1 cellular context compared by ENCODE assay signal in the genomic region with DNA sequence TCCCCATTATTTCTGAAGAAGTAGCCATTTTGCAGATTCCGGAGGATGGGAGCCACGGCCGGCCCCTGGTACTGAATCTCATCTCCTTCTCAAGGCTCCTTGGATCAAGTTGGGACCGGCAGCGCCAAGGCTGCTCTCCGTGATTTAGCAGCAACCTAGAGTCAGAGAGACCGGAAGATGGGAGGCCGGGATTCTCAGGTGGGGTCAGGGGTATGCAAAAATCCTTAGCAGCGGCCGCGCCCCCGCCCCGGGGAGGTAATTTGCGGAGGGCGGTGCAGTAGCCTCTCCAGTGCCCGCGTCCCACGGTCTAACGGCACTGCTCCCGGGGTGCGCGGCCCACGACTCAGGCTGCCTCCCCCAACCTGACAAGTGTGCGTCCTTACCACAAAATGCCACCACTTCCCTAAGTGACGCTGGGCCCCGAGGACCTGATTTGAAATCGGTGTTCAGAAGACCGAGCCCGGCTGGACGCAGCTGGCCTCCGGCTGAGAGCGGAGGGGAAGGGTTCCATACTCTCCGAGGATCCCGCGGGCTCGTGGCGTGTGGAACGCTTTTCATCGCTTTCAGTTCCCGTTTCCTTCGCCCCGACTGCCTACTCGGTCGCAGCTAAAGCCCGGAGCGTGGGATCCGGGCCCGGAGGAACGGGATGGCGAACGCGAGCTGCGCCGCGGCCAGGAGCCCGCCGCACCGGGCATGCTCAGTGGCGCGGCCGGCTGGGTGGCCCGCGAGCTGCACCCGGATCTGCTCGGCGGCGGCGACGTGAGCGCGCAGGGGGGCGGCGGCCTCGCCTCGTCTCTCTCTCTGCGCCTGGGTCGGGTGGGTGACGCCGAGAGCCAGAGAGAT.
TF ChIP-seq lines count a peak whose summit lies in the region.

TSS of gene SCAMP1 (plus strand) at position 787 of the 843 bp plus-strand sequence. CDS start at position 842, 55 bp downstream.

TF ChIP-seq in HEK293, 187 proteins besides CTCF, POLR2A, EP300 and RAD21 (continued from another document):
- TF ChIP-seq, protein P1, sequence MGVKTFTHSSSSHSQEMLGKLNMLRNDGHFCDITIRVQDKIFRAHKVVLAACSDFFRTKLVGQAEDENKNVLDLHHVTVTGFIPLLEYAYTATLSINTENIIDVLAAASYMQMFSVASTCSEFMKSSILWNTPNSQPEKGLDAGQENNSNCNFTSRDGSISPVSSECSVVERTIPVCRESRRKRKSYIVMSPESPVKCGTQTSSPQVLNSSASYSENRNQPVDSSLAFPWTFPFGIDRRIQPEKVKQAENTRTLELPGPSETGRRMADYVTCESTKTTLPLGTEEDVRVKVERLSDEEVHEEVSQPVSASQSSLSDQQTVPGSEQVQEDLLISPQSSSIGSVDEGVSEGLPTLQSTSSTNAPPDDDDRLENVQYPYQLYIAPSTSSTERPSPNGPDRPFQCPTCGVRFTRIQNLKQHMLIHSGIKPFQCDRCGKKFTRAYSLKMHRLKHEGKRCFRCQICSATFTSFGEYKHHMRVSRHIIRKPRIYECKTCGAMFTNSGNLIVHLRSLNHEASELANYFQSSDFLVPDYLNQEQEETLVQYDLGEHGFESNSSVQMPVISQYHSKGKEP (tag by site-specific recombination; IDR thresholded peaks at IDR 0.05) = peak; percentile 74
- TF ChIP-seq ZSCAN30 (tag by site-specific recombination; IDR thresholded peaks at IDR 0.05) = peak; percentile 98
- no peak; the same call in 1 of the 2 replicates for TF ChIP-seq KLF10 (tag by site-specific recombination; IDR thresholded peaks at IDR 0.05)
- TF ChIP-seq ZNF658 (tag by site-specific recombination; IDR thresholded peaks at IDR 0.05) = no peak
- TF ChIP-seq ZNF747 (tag by site-specific recombination; IDR thresholded peaks at IDR 0.05) = no peak
- TF ChIP-seq, protein P2, sequence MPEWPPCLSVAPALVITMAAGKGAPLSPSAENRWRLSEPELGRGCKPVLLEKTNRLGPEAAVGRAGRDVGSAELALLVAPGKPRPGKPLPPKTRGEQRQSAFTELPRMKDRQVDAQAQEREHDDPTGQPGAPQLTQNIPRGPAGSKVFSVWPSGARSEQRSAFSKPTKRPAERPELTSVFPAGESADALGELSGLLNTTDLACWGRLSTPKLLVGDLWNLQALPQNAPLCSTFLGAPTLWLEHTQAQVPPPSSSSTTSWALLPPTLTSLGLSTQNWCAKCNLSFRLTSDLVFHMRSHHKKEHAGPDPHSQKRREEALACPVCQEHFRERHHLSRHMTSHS (tag by site-specific recombination; IDR thresholded peaks at IDR 0.05) = no peak
- TF ChIP-seq ZSCAN5A (tag by site-specific recombination; IDR thresholded peaks at IDR 0.05) = peak; percentile 39; the same call in 1 of the 2 replicates
- TF ChIP-seq, protein P3, sequence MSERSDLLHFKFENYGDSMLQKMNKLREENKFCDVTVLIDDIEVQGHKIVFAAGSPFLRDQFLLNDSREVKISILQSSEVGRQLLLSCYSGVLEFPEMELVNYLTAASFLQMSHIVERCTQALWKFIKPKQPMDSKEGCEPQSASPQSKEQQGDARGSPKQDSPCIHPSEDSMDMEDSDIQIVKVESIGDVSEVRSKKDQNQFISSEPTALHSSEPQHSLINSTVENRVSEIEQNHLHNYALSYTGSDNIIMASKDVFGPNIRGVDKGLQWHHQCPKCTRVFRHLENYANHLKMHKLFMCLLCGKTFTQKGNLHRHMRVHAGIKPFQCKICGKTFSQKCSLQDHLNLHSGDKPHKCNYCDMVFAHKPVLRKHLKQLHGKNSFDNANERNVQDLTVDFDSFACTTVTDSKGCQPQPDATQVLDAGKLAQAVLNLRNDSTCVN (tag by site-specific recombination; optimal IDR thresholded peaks at IDR 0.05) = peak; percentile 94
- TF ChIP-seq ZNF707 (tag by site-specific recombination; IDR thresholded peaks at IDR 0.05) = no peak
- TF ChIP-seq ZNF221 (tag by site-specific recombination; IDR thresholded peaks at IDR 0.05; ENCODE audit: borderline replicate concordance) = no peak
- TF ChIP-seq ZNF843 (tag by site-specific recombination; IDR thresholded peaks at IDR 0.05) = 0 out of 2 replicates have a peak, but pooled peaks have one; percentile 16
- TF ChIP-seq, protein P4, sequence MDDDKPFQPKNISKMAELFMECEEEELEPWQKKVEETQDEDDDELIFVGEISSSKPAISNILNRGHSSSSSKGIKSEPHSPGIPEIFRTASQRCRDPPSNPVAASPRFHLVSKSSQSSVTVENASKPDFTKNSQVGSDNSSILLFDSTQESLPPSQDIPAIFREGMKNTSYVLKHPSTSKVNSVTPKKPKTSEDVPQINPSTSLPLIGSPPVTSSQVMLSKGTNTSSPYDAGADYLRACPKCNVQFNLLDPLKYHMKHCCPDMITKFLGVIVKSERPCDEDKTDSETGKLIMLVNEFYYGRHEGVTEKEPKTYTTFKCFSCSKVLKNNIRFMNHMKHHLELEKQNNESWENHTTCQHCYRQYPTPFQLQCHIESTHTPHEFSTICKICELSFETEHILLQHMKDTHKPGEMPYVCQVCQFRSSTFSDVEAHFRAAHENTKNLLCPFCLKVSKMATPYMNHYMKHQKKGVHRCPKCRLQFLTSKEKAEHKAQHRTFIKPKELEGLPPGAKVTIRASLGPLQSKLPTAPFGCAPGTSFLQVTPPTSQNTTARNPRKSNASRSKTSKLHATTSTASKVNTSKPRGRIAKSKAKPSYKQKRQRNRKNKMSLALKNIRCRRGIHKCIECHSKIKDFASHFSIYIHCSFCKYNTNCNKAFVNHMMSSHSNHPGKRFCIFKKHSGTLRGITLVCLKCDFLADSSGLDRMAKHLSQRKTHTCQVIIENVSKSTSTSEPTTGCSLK (tag by site-specific recombination; IDR thresholded peaks at IDR 0.05) = no peak
- TF ChIP-seq ZNF518A (tag by site-specific recombination; conservative IDR thresholded peaks at IDR 0.05; ENCODE audit: low read depth) = peak; percentile 42
- no peak for TF ChIP-seq ZNF701 (tag by site-specific recombination; IDR thresholded peaks at IDR 0.05)
- peak; percentile 84 for TF ChIP-seq ZEB2 (tag by site-specific recombination; IDR thresholded peaks at IDR 0.05)
- TF ChIP-seq ZBTB20 (tag by site-specific recombination; IDR thresholded peaks at IDR 0.05) = peak; percentile 99
- TF ChIP-seq ZNF398 (tag by site-specific recombination; IDR thresholded peaks at IDR 0.05) = peak; percentile 68
- peak; percentile 58; the same call in 1 of the 2 replicates for TF ChIP-seq ZNF610 (tag by site-specific recombination; IDR thresholded peaks at IDR 0.05; ENCODE audit: borderline replicate concordance)
- TF ChIP-seq ZNF776 (tag by site-specific recombination; IDR thresholded peaks at IDR 0.05; ENCODE audit: borderline replicate concordance) = no peak
- no peak for TF ChIP-seq ZNF791 (tag by site-specific recombination; IDR thresholded peaks at IDR 0.05)
- TF ChIP-seq ZNF629 (tag by site-specific recombination; IDR thresholded peaks at IDR 0.05) = peak; percentile 42; the same call in 1 of the 2 replicates
- TF ChIP-seq IKZF3 (tag by site-specific recombination; IDR thresholded peaks at IDR 0.05) = peak; percentile 73
- TF ChIP-seq ZFP41 (tag by site-specific recombination; IDR thresholded peaks at IDR 0.05; ENCODE audit: borderline replicate concordance) = no peak
- peak; percentile 93 for TF ChIP-seq ZBTB48 (tag by site-specific recombination; IDR thresholded peaks at IDR 0.05)
- TF ChIP-seq ZNF777 (tag by site-specific recombination; IDR thresholded peaks at IDR 0.05; ENCODE audit: borderline replicate concordance) = peak; percentile 40; the same call in 1 of the 2 replicates
- TF ChIP-seq SP7 (tag by site-specific recombination; IDR thresholded peaks at IDR 0.05) = peak; percentile 48
- no peak for TF ChIP-seq ZNF18 (tag by site-specific recombination; IDR thresholded peaks at IDR 0.05)
- TF ChIP-seq ZNF626 (tag by site-specific recombination; IDR thresholded peaks at IDR 0.05) = no peak
